ENCODE assay signal across 1 cellular context in the genomic region with DNA sequence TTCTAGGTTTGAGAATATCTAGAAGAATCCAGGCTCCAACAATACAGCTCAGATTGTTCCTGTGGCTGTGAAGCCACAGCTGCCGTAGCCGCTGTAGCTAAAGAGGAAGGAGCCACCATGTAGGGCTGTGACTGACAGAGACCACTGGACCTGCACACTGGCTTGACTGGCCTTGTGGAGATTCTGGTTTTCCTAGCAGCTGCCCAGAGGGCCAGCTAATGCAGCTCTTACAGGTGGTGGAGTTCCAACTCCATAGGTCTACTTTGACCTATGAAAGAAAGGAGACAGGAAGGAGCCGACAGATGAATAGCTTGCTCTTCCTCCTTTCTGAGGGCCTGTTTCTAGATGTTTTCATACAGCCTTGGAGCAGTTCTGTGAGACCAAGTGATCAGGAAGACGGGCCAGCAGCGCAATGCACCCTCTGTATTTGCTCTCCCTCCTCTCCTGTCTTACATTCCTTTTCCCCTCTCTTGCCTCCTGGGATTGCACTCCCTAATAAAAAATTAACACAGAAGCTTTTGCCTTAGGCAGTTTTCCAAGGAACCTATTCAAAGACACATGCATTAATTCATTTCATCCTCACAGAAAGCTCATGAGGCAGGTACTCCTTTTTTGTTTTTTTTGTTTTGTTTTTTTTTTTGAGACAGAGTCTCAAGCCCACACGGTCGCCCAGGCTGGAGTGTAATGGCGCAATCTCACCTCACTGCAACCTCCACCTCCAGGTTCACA.
TF ChIP-seq lines count a peak whose summit lies in the region.

No MANE protein-coding gene starts in this region.

TF ChIP-seq in WTC11, 78 proteins besides CTCF, POLR2A, EP300 and RAD21 (continued from another document):
- TF ChIP-seq, protein P1, sequence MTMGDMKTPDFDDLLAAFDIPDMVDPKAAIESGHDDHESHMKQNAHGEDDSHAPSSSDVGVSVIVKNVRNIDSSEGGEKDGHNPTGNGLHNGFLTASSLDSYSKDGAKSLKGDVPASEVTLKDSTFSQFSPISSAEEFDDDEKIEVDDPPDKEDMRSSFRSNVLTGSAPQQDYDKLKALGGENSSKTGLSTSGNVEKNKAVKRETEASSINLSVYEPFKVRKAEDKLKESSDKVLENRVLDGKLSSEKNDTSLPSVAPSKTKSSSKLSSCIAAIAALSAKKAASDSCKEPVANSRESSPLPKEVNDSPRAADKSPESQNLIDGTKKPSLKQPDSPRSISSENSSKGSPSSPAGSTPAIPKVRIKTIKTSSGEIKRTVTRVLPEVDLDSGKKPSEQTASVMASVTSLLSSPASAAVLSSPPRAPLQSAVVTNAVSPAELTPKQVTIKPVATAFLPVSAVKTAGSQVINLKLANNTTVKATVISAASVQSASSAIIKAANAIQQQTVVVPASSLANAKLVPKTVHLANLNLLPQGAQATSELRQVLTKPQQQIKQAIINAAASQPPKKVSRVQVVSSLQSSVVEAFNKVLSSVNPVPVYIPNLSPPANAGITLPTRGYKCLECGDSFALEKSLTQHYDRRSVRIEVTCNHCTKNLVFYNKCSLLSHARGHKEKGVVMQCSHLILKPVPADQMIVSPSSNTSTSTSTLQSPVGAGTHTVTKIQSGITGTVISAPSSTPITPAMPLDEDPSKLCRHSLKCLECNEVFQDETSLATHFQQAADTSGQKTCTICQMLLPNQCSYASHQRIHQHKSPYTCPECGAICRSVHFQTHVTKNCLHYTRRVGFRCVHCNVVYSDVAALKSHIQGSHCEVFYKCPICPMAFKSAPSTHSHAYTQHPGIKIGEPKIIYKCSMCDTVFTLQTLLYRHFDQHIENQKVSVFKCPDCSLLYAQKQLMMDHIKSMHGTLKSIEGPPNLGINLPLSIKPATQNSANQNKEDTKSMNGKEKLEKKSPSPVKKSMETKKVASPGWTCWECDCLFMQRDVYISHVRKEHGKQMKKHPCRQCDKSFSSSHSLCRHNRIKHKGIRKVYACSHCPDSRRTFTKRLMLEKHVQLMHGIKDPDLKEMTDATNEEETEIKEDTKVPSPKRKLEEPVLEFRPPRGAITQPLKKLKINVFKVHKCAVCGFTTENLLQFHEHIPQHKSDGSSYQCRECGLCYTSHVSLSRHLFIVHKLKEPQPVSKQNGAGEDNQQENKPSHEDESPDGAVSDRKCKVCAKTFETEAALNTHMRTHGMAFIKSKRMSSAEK (CRISPR knock-in tag; IDR thresholded peaks at IDR 0.05; ENCODE audit: borderline replicate concordance): no peak
- TF ChIP-seq ZNF263 (CRISPR knock-in tag; IDR thresholded peaks at IDR 0.05; ENCODE audit: low read depth) (no peak), ELF4 (CRISPR knock-in tag; IDR thresholded peaks at IDR 0.05; ENCODE audit: low read depth) (no peak), MXD4 (CRISPR knock-in tag; IDR thresholded peaks at IDR 0.05; ENCODE audit: borderline replicate concordance) (no peak), RELA (CRISPR knock-in tag; IDR thresholded peaks at IDR 0.05; ENCODE audit: borderline replicate concordance) (no peak), SOX15 (CRISPR knock-in tag; IDR thresholded peaks at IDR 0.05) (no peak), NFE2L1 (CRISPR knock-in tag; IDR thresholded peaks at IDR 0.05) (no peak), SP1 (CRISPR knock-in tag; conservative IDR thresholded peaks at IDR 0.05) (no peak), NFATC4 (CRISPR knock-in tag; IDR thresholded peaks at IDR 0.05) (no peak), CREB1 (CRISPR knock-in tag; IDR thresholded peaks at IDR 0.05) (no peak)
- TF ChIP-seq, protein P2, sequence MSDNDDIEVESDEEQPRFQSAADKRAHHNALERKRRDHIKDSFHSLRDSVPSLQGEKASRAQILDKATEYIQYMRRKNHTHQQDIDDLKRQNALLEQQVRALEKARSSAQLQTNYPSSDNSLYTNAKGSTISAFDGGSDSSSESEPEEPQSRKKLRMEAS (CRISPR knock-in tag; IDR thresholded peaks at IDR 0.05): no peak
- TF ChIP-seq, protein P3, sequence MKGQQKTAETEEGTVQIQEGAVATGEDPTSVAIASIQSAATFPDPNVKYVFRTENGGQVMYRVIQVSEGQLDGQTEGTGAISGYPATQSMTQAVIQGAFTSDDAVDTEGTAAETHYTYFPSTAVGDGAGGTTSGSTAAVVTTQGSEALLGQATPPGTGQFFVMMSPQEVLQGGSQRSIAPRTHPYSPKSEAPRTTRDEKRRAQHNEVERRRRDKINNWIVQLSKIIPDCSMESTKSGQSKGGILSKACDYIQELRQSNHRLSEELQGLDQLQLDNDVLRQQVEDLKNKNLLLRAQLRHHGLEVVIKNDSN (CRISPR knock-in tag; IDR thresholded peaks at IDR 0.05): no peak
- TF ChIP-seq, protein P4, sequence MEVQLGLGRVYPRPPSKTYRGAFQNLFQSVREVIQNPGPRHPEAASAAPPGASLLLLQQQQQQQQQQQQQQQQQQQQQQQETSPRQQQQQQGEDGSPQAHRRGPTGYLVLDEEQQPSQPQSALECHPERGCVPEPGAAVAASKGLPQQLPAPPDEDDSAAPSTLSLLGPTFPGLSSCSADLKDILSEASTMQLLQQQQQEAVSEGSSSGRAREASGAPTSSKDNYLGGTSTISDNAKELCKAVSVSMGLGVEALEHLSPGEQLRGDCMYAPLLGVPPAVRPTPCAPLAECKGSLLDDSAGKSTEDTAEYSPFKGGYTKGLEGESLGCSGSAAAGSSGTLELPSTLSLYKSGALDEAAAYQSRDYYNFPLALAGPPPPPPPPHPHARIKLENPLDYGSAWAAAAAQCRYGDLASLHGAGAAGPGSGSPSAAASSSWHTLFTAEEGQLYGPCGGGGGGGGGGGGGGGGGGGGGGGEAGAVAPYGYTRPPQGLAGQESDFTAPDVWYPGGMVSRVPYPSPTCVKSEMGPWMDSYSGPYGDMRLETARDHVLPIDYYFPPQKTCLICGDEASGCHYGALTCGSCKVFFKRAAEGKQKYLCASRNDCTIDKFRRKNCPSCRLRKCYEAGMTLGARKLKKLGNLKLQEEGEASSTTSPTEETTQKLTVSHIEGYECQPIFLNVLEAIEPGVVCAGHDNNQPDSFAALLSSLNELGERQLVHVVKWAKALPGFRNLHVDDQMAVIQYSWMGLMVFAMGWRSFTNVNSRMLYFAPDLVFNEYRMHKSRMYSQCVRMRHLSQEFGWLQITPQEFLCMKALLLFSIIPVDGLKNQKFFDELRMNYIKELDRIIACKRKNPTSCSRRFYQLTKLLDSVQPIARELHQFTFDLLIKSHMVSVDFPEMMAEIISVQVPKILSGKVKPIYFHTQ (CRISPR knock-in tag; IDR thresholded peaks at IDR 0.05): no peak
- TF ChIP-seq, protein P5, sequence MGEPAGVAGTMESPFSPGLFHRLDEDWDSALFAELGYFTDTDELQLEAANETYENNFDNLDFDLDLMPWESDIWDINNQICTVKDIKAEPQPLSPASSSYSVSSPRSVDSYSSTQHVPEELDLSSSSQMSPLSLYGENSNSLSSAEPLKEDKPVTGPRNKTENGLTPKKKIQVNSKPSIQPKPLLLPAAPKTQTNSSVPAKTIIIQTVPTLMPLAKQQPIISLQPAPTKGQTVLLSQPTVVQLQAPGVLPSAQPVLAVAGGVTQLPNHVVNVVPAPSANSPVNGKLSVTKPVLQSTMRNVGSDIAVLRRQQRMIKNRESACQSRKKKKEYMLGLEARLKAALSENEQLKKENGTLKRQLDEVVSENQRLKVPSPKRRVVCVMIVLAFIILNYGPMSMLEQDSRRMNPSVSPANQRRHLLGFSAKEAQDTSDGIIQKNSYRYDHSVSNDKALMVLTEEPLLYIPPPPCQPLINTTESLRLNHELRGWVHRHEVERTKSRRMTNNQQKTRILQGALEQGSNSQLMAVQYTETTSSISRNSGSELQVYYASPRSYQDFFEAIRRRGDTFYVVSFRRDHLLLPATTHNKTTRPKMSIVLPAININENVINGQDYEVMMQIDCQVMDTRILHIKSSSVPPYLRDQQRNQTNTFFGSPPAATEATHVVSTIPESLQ (CRISPR knock-in tag; IDR thresholded peaks at IDR 0.05): no peak
- TF ChIP-seq, protein P6, sequence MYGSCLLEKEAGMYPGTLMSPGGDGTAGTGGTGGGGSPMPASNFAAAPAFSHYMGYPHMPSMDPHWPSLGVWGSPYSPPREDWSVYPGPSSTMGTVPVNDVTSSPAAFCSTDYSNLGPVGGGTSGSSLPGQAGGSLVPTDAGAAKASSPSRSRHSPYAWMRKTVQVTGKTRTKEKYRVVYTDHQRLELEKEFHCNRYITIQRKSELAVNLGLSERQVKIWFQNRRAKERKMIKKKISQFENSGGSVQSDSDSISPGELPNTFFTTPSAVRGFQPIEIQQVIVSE (CRISPR knock-in tag; IDR thresholded peaks at IDR 0.05; ENCODE audit: borderline replicate concordance): no peak
